8 cellular contexts compared by ENCODE assay signal in genomic region chr1:10253755-10254154, GRCh38. TPM values are rescaled to one million over a fixed set of nuclear protein-coding genes. Genes with fewer than 3 reads are reported as not detected.
DNase-seq lines count a peak whose midpoint lies in the region; ATAC-seq and TF ChIP-seq lines count a peak whose summit lies in the region.

No MANE protein-coding gene starts in this region.

- POLR2A ChIA-PET in RWPE1 (lab: Yijun Ruan, JAX; ENCODE audit: low non-redundant PET): no interaction called here

- peaks cover 19% of the 10 kb centered on the region for H3K4me1 Mint-ChIP-seq in activated T-cell treated with anti-CD3 and anti-CD28 coated beads, Interleukin-2, amount 50 U/mL, for 24 hours (ENCODE audit: low read depth)

- H3K4me3 ChIP-seq in retinal pigment epithelial cell (ENCODE audit: low read length): no peak overlapping the region

- TF ChIP-seq CTCF in GM10266 (IDR thresholded peaks at IDR 0.05; ENCODE audit: control insufficient read depth, insufficient read depth, low read depth, missing control alignments) (no peak), RWPE1 (conservative IDR thresholded peaks at IDR 0.05; ENCODE audit: low read depth) (no peak), foreskin keratinocyte (conservative IDR thresholded peaks at IDR 0.05) (no peak), retinal pigment epithelial cell (conservative IDR thresholded peaks at IDR 0.05; ENCODE audit: low read depth, low read length) (no peak)

- DNase-seq in GM10266 (ENCODE audit: extremely low spot score) (peak; percentile 12), RWPE1 (ENCODE audit: low spot score) (peak; percentile 7), foreskin keratinocyte (peak; percentile 53 to 66), retinal pigment epithelial cell (ENCODE audit: low read depth) (peak; percentile 97), globus pallidus (ENCODE audit: low spot score) (no peak), SHP77 treated with DMSO at 0.1 percent for 48 hours (lab: John Stamatoyannopoulos, UW) (no peak), NCI-H2107 (lab: John Stamatoyannopoulos, UW) (no peak)
- no peak for DNase-seq in activated T-cell treated with anti-CD3 and anti-CD28 coated beads, Interleukin-2, amount 50 U/mL, for 24 hours

- ATAC-seq in foreskin keratinocyte: peak; percentile 74

- no peaks in the 10 kb centered on the region for H3K27me3 ChIP-seq in foreskin keratinocyte

- CTCF ChIA-PET in RWPE1 (lab: Yijun Ruan, JAX): no interaction called here

- H3K4me3 Mint-ChIP-seq in activated T-cell treated with anti-CD3 and anti-CD28 coated beads, Interleukin-2, amount 50 U/mL, for 24 hours: no peak overlapping the region

- no peak overlapping the region for H3K27ac Mint-ChIP-seq in activated T-cell treated with anti-CD3 and anti-CD28 coated beads, Interleukin-2, amount 50 U/mL, for 24 hours

- H3K27ac ChIP-seq in RWPE1: no peak overlapping the region
- H3K27ac ChIP-seq in foreskin keratinocyte: no peak overlapping the region

- H3K9me3 Mint-ChIP-seq in activated T-cell treated with anti-CD3 and anti-CD28 coated beads, Interleukin-2, amount 50 U/mL, for 24 hours: no peaks in the 10 kb centered on the region

- H3K27me3 Mint-ChIP-seq in activated T-cell treated with anti-CD3 and anti-CD28 coated beads, Interleukin-2, amount 50 U/mL, for 24 hours: no peaks in the 10 kb centered on the region

- H3K36me3 Mint-ChIP-seq in activated T-cell treated with anti-CD3 and anti-CD28 coated beads, Interleukin-2, amount 50 U/mL, for 24 hours (ENCODE audit: low read depth): peaks cover 19% of the 10 kb centered on the region

- peaks cover 10% of the 10 kb centered on the region for H3K4me1 ChIP-seq in foreskin keratinocyte

RNA-seq across cellular contexts. Expression of gene KIF1B, which starts 43.4 kb away (rescaled TPM):
- 24.9 and 26.2 TPM in 2 replicates for total RNA-seq in foreskin keratinocyte
- 4.5 and 4.9 TPM in 2 replicates for polyA plus RNA-seq in foreskin keratinocyte

Comparison
In these comparisons a context has a peak if more than half of its experiments do, and no peak if none do; other contexts are left out.
1. DNase-seq: peak in GM10266 (single experiment), RWPE1 (single experiment), foreskin keratinocyte (2 of 2) and retinal pigment epithelial cell (single experiment); none in globus pallidus (single experiment), activated T-cell treated with anti-CD3 and anti-CD28 coated beads, Interleukin-2, amount 50 U/mL, for 24 hours (single experiment), SHP77 treated with DMSO at 0.1 percent for 48 hours (single experiment) and NCI-H2107 (single experiment).